ENCODE assay signal across 1 cellular context in genomic region chr3:102979682-102980378, GRCh38.
TF ChIP-seq lines count a peak whose summit lies in the region.

No MANE protein-coding gene starts in this region.

TF ChIP-seq in GM23338, 12 proteins besides CTCF, POLR2A, EP300 and RAD21 (continued from another document):
- TF ChIP-seq ZNF462 (CRISPR knock-in tag; IDR thresholded peaks at IDR 0.05) (no peak), JUNB (IDR thresholded peaks at IDR 0.05; ENCODE audit: unreplicated experiment) (no peak), ZNF331 (CRISPR knock-in tag; IDR thresholded peaks at IDR 0.05; ENCODE audit: low read depth) (no peak), POLR2AphosphoS5 (IDR thresholded peaks at IDR 0.05; ENCODE audit: low read depth) (no peak), EZH2 (IDR thresholded peaks at IDR 0.05; ENCODE audit: low read depth, unreplicated experiment) (no peak), REST (IDR thresholded peaks at IDR 0.05; ENCODE audit: unreplicated experiment) (no peak), NANOG (IDR thresholded peaks at IDR 0.05; ENCODE audit: borderline replicate concordance) (no peak), STAT1 (IDR thresholded peaks at IDR 0.05; ENCODE audit: unreplicated experiment) (no peak)
